In genomic region chr9:35813434-35814105, GRCh38 we compare ENCODE assay signal across 8 cellular contexts. TPM values are rescaled to one million over a fixed set of nuclear protein-coding genes. Genes with fewer than 3 reads are reported as not detected.
DNase-seq lines count a peak whose midpoint lies in the region; ATAC-seq and TF ChIP-seq lines count a peak whose summit lies in the region.

No MANE protein-coding gene starts in this region.

- peak; percentile 30 for TF ChIP-seq CTCF in MM.1S (IDR thresholded peaks at IDR 0.05; ENCODE audit: low read length)

- H3K4me3 Mint-ChIP-seq in naive B cell: peak overlapping the region; percentile 51 to 98 (median 94)

- no peaks in the 10 kb centered on the region for H3K79me2 ChIP-seq in MM.1S (ENCODE audit: low read length)

- H3K27me3 Mint-ChIP-seq in naive B cell: peaks cover 0 to 5% (median 0%) of the 10 kb centered on the region in 3 donors

- H3K4me2 ChIP-seq in MM.1S (ENCODE audit: low read depth, low read length): peak overlapping the region; percentile 66

- H3K9me3 ChIP-seq in MM.1S (replicated peaks; ENCODE audit: insufficient read depth, low read length): no peaks in the 10 kb centered on the region

- peaks cover 0 to 6% of the 10 kb centered on the region in 2 donors for H3K36me3 Mint-ChIP-seq in naive B cell

- peak overlapping the region; percentile 94; the same call in 1 of the 2 replicates for H3K9ac ChIP-seq in MM.1S (ENCODE audit: low read length)

- H2AFZ ChIP-seq in MM.1S (ENCODE audit: low read length): no peak overlapping the region

- peaks cover 30% of the 10 kb centered on the region; the same call in 1 of the 2 replicates for H3F3A ChIP-seq in MM.1S (ENCODE audit: insufficient read depth, low read length)

- H3K4me1 Mint-ChIP-seq in naive B cell: peaks cover 28 to 49% (median 31%) of the 10 kb centered on the region in 3 donors

- peak overlapping the region in 2 of 6 donors; percentile 49 to 91 for H3K27ac Mint-ChIP-seq in naive B cell

- peaks cover 25% of the 10 kb centered on the region for H3K4me1 ChIP-seq in MM.1S (ENCODE audit: low read length)

- H3K9me2 ChIP-seq in MM.1S (replicated peaks; ENCODE audit: insufficient read depth, low read length): no peaks in the 10 kb centered on the region

- ATAC-seq in naive B cell (ENCODE audit: low read depth in 2 of 2): no peak
- no peak for ATAC-seq in GM18868 (IDR thresholded peaks at IDR 0.05; ENCODE audit: unreplicated experiment)
- no peak for ATAC-seq in GM21367 (IDR thresholded peaks at IDR 0.05; ENCODE audit: unreplicated experiment)
- no peak for ATAC-seq in GM21390 (IDR thresholded peaks at IDR 0.05; ENCODE audit: unreplicated experiment)

- H3K4me3 ChIP-seq in MM.1S (ENCODE audit: low read length): peak overlapping the region; percentile 90

- H3K27ac ChIP-seq in MM.1S (ENCODE audit: low read length): no peak overlapping the region; the same call in 1 of the 2 replicates
- peak overlapping the region; percentile 39 for H3K27ac ChIP-seq in cingulate gyrus (ENCODE audit: low read depth, low read length)

- no peaks in the 10 kb centered on the region for H3K9me3 Mint-ChIP-seq in naive B cell

- H4K20me1 ChIP-seq in MM.1S (ENCODE audit: insufficient read depth, low read length): no peaks in the 10 kb centered on the region

- DNase-seq in DMS53 (lab: John Stamatoyannopoulos, UW) (peak; percentile 63), DMS53 treated with DMSO at 0.1 percent for 48 hours (lab: John Stamatoyannopoulos, UW; ENCODE audit: unreplicated experiment) (no peak), MM.1S (no peak), naive B cell (no peak)

- H3K27me3 ChIP-seq in MM.1S (replicated peaks; ENCODE audit: insufficient read depth, low read length): no peaks in the 10 kb centered on the region

- H3K36me3 ChIP-seq in MM.1S (replicated peaks; ENCODE audit: insufficient read depth, low read length): no peaks in the 10 kb centered on the region

RNA-seq across cellular contexts. Expression of gene HINT2, which starts 1.3 kb away (rescaled TPM):
- polyA plus RNA-seq in naive B cell (ENCODE audit: low read depth in 6 of 6): 100 to 1,000 TPM in 1 of 6 donors, 10 to 100 TPM in 5; 69.4 to 109 (median 79.0) TPM

RNA-seq across cellular contexts. Expression of gene SPAG8, which starts 1.5 kb away (rescaled TPM):
- polyA plus RNA-seq in naive B cell (ENCODE audit: low read depth in 6 of 6): 1 to 10 TPM in 5 of 6 donors, not detected in 1; 1.2 to 1.7 (median 1.5) TPM

RNA-seq across cellular contexts. Expression of gene FAM221B, which starts 15.0 kb away (rescaled TPM):
- polyA plus RNA-seq in naive B cell (ENCODE audit: low read depth in 6 of 6): not detected

RNA-seq across cellular contexts. Expression of gene TMEM8B, which starts 15.5 kb away (rescaled TPM):
- 1 to 10 TPM; 1.7 to 3.3 (median 2.3) TPM for polyA plus RNA-seq in naive B cell (ENCODE audit: low read depth in 6 of 6)

RNA-seq across cellular contexts. Expression of gene NPR2, which starts 22.2 kb away (rescaled TPM):
- 1 to 10 TPM in 1 of 6 donors, under 1 TPM in 2, not detected in 3; 0.70 to 1.4 (median 0.72) TPM for polyA plus RNA-seq in naive B cell (ENCODE audit: low read depth in 6 of 6)
